In the genomic region with DNA sequence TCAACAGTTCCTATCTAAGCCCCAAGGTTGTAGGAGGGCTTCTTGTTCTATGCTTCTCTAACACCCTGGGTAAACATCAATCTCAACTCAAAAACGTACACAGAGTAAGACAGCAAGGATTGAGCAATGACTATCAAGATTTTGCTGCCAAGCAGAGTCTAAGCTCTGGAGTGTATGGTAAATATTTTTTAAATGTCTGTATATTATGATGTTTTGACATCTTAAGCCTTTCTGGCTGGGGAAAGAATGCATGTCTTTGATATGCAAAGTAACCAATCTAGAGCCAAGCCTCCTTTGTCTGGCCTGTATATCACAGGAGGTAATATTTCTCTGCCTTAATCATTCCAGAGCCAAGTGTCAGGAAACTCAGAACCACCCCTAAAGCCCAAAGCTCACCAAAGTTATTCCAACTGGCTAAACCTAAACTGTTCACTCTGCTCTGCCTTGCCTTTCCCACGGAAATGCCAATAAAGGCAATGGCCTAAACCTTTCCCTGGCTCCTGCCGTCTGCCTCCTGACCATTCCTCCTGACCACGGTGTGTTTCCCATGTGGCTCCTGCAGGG, we compare ENCODE assay signal across 1 cellular context.
TF ChIP-seq lines count a peak whose summit lies in the region.

No MANE protein-coding gene starts in this region.

TF ChIP-seq in WTC11, 78 proteins besides CTCF, POLR2A, EP300 and RAD21:
- TF ChIP-seq, protein P1, sequence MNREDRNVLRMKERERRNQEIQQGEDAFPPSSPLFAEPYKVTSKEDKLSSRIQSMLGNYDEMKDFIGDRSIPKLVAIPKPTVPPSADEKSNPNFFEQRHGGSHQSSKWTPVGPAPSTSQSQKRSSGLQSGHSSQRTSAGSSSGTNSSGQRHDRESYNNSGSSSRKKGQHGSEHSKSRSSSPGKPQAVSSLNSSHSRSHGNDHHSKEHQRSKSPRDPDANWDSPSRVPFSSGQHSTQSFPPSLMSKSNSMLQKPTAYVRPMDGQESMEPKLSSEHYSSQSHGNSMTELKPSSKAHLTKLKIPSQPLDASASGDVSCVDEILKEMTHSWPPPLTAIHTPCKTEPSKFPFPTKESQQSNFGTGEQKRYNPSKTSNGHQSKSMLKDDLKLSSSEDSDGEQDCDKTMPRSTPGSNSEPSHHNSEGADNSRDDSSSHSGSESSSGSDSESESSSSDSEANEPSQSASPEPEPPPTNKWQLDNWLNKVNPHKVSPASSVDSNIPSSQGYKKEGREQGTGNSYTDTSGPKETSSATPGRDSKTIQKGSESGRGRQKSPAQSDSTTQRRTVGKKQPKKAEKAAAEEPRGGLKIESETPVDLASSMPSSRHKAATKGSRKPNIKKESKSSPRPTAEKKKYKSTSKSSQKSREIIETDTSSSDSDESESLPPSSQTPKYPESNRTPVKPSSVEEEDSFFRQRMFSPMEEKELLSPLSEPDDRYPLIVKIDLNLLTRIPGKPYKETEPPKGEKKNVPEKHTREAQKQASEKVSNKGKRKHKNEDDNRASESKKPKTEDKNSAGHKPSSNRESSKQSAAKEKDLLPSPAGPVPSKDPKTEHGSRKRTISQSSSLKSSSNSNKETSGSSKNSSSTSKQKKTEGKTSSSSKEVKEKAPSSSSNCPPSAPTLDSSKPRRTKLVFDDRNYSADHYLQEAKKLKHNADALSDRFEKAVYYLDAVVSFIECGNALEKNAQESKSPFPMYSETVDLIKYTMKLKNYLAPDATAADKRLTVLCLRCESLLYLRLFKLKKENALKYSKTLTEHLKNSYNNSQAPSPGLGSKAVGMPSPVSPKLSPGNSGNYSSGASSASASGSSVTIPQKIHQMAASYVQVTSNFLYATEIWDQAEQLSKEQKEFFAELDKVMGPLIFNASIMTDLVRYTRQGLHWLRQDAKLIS (CRISPR knock-in tag; IDR thresholded peaks at IDR 0.05; ENCODE audit: borderline replicate concordance) = no peak
- TF ChIP-seq, protein P2, sequence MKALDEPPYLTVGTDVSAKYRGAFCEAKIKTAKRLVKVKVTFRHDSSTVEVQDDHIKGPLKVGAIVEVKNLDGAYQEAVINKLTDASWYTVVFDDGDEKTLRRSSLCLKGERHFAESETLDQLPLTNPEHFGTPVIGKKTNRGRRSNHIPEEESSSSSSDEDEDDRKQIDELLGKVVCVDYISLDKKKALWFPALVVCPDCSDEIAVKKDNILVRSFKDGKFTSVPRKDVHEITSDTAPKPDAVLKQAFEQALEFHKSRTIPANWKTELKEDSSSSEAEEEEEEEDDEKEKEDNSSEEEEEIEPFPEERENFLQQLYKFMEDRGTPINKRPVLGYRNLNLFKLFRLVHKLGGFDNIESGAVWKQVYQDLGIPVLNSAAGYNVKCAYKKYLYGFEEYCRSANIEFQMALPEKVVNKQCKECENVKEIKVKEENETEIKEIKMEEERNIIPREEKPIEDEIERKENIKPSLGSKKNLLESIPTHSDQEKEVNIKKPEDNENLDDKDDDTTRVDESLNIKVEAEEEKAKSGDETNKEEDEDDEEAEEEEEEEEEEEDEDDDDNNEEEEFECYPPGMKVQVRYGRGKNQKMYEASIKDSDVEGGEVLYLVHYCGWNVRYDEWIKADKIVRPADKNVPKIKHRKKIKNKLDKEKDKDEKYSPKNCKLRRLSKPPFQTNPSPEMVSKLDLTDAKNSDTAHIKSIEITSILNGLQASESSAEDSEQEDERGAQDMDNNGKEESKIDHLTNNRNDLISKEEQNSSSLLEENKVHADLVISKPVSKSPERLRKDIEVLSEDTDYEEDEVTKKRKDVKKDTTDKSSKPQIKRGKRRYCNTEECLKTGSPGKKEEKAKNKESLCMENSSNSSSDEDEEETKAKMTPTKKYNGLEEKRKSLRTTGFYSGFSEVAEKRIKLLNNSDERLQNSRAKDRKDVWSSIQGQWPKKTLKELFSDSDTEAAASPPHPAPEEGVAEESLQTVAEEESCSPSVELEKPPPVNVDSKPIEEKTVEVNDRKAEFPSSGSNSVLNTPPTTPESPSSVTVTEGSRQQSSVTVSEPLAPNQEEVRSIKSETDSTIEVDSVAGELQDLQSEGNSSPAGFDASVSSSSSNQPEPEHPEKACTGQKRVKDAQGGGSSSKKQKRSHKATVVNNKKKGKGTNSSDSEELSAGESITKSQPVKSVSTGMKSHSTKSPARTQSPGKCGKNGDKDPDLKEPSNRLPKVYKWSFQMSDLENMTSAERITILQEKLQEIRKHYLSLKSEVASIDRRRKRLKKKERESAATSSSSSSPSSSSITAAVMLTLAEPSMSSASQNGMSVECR (CRISPR knock-in tag; IDR thresholded peaks at IDR 0.05; ENCODE audit: borderline replicate concordance) = no peak
- TF ChIP-seq ESRRA (CRISPR knock-in tag; IDR thresholded peaks at IDR 0.05; ENCODE audit: borderline replicate concordance) = no peak
- TF ChIP-seq KAT7 (CRISPR knock-in tag; IDR thresholded peaks at IDR 0.05; ENCODE audit: borderline replicate concordance) = no peak
- no peak for TF ChIP-seq GABPB1 (CRISPR knock-in tag; IDR thresholded peaks at IDR 0.05)
- TF ChIP-seq IRF2 (CRISPR knock-in tag; IDR thresholded peaks at IDR 0.05; ENCODE audit: borderline replicate concordance, low read depth) = no peak
- TF ChIP-seq, protein P3, sequence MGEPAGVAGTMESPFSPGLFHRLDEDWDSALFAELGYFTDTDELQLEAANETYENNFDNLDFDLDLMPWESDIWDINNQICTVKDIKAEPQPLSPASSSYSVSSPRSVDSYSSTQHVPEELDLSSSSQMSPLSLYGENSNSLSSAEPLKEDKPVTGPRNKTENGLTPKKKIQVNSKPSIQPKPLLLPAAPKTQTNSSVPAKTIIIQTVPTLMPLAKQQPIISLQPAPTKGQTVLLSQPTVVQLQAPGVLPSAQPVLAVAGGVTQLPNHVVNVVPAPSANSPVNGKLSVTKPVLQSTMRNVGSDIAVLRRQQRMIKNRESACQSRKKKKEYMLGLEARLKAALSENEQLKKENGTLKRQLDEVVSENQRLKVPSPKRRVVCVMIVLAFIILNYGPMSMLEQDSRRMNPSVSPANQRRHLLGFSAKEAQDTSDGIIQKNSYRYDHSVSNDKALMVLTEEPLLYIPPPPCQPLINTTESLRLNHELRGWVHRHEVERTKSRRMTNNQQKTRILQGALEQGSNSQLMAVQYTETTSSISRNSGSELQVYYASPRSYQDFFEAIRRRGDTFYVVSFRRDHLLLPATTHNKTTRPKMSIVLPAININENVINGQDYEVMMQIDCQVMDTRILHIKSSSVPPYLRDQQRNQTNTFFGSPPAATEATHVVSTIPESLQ (CRISPR knock-in tag; IDR thresholded peaks at IDR 0.05) = no peak
- TF ChIP-seq SMAD3 (CRISPR knock-in tag; IDR thresholded peaks at IDR 0.05; ENCODE audit: borderline replicate concordance) = no peak
- TF ChIP-seq SP1 (CRISPR knock-in tag; conservative IDR thresholded peaks at IDR 0.05) = no peak
- TF ChIP-seq ATF1 (CRISPR knock-in tag; IDR thresholded peaks at IDR 0.05) = no peak
- no peak for TF ChIP-seq ZNF219 (CRISPR knock-in tag; IDR thresholded peaks at IDR 0.05; ENCODE audit: borderline replicate concordance)
